In genomic region chr7:35231221-35231620, GRCh38 we compare ENCODE assay signal across 1 cellular context. TPM values are rescaled to one million over a fixed set of nuclear protein-coding genes. Genes with fewer than 3 reads are reported as not detected.
"Had no signal": no experiment of that assay in that cellular context is flagged by ENCODE, and none has a peak within 500 bp of the region (broad histone marks: within the 10 kb centered on the region; RNA-seq: fewer than 3 reads in every experiment).

No MANE protein-coding gene starts in this region.

RNA-seq across cellular contexts. Expression of gene TBX20, which starts 22.7 kb away (rescaled TPM):
- total RNA-seq: Peyer's patch had no signal
